ENCODE assay signal across 22 cellular contexts in genomic region chr13:72145383-72145782, GRCh38.
"Had no signal": no experiment of that assay in that cellular context is flagged by ENCODE, and none has a peak within 500 bp of the region (broad histone marks: within the 10 kb centered on the region; RNA-seq: fewer than 3 reads in every experiment).

No MANE protein-coding gene starts in this region.

- ATAC-seq: heart left ventricle; natural killer cell; right lobe of liver; stimulated activated memory B cell treated with anti-CD40 and anti-IgM and Interleukin-4, amounts not matched to agents 10 μg/mL and 1 μg/mL and 100 μg/mL, for 72 hours; upper lobe of right lung had no signal

- H3K4me1 Mint-ChIP-seq: natural killer cell; neural crest cell; stimulated activated memory B cell treated with anti-CD40 and anti-IgM and Interleukin-4, amounts not matched to agents 10 μg/mL and 1 μg/mL and 100 μg/mL, for 72 hours had no signal

- H3K27me3 Mint-ChIP-seq: stimulated activated memory B cell treated with anti-CD40 and anti-IgM and Interleukin-4, amounts not matched to agents 10 μg/mL and 1 μg/mL and 100 μg/mL, for 72 hours; stimulated activated naive CD8-positive, alpha-beta T cell treated with anti-CD3 and anti-CD28 coated beads, Interleukin-15, Interleukin-2, amounts not matched to agents 100 ng/mL and 50 ng/mL, for 24 hours had no signal

- H3K4me3 ChIP-seq: coronary artery, heart left ventricle, prostate gland, right lobe of liver, spleen, tibial artery, upper lobe of right lung, vagina had no signal

- H3K9ac ChIP-seq: parathyroid adenoma had no signal

- H3K4me3 Mint-ChIP-seq: endodermal cell; natural killer cell; neural crest cell; stimulated activated memory B cell treated with anti-CD40 and anti-IgM and Interleukin-4, amounts not matched to agents 10 μg/mL and 1 μg/mL and 100 μg/mL, for 72 hours; stimulated activated naive CD8-positive, alpha-beta T cell treated with anti-CD3 and anti-CD28 coated beads, Interleukin-15, Interleukin-2, amounts not matched to agents 100 ng/mL and 50 ng/mL, for 24 hours had no signal

- H3K79me2 ChIP-seq: parathyroid adenoma had no signal

- H2AFZ ChIP-seq: parathyroid adenoma had no signal

- H3K27ac Mint-ChIP-seq: endodermal cell; natural killer cell; stimulated activated memory B cell treated with anti-CD40 and anti-IgM and Interleukin-4, amounts not matched to agents 10 μg/mL and 1 μg/mL and 100 μg/mL, for 72 hours; stimulated activated naive CD8-positive, alpha-beta T cell treated with anti-CD3 and anti-CD28 coated beads, Interleukin-15, Interleukin-2, amounts not matched to agents 100 ng/mL and 50 ng/mL, for 24 hours had no signal

- H3K4me1 ChIP-seq: prostate gland, right lobe of liver, spleen, tibial artery, upper lobe of right lung had no signal

- H3K9me3 ChIP-seq: heart left ventricle, prostate gland, right lobe of liver, spleen, tibial artery, upper lobe of right lung, vagina had no signal

- H3K27me3 ChIP-seq: heart left ventricle, right lobe of liver, spleen, tibial artery, upper lobe of right lung, vagina had no signal

- H3K27ac ChIP-seq: coronary artery, heart left ventricle, prostate gland, right lobe of liver, spleen, tibial artery, upper lobe of right lung, vagina had no signal

- H3K36me3 ChIP-seq: heart left ventricle, prostate gland, right lobe of liver, spleen, tibial artery, upper lobe of right lung, vagina had no signal

- H3K9me3 Mint-ChIP-seq: endodermal cell, neural crest cell had no signal

- DNase-seq: effector CD4-positive, alpha-beta T cell; endodermal cell; erythroblast; foreskin melanocyte; heart left ventricle; hippocampal formation; kidney glomerular epithelial cell; natural killer cell; right lobe of liver; spleen; stimulated activated CD4-positive, alpha-beta T cell treated with anti-CD3 and anti-CD28 coated beads, Interleukin-15, amount 100 ng/mL, for 24 hours; stimulated activated CD4-positive, alpha-beta T cell treated with anti-CD3 and anti-CD28 coated beads, Interleukin-1b, Interleukin-23, amount 100 ng/mL, for 48 hours; stimulated activated CD4-positive, alpha-beta T cell treated with anti-CD3 and anti-CD28 coated beads, Interleukin-4, amount 100 ng/mL, for 24 hours; tibial artery; upper lobe of right lung had no signal

- H3K36me3 Mint-ChIP-seq: natural killer cell; stimulated activated memory B cell treated with anti-CD40 and anti-IgM and Interleukin-4, amounts not matched to agents 10 μg/mL and 1 μg/mL and 100 μg/mL, for 72 hours had no signal
